ENCODE assay signal across 15 cellular contexts in the genomic region with DNA sequence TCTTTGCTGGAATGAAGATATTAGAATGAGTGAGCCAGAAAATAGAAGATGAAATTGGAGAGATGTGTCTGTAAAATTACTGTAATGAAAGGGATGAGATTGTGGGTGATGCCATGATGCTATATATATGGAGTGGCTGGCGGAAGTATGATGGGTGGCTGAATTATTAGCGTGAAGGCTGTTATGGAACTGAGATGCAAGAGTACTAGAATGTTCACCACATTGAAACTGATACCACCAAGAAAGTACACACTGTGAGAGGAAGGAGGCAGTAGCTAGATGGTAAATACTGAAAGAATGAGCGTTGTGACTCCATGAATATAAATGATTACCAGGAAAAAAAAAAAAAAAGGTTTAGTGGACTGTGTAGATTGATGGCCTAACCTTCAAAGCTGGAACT.
"Had no signal": no experiment of that assay in that cellular context is flagged by ENCODE, and none has a peak within 500 bp of the region (broad histone marks: within the 10 kb centered on the region; RNA-seq: fewer than 3 reads in every experiment).

No MANE protein-coding gene starts in this region.

- H3K9me3 Mint-ChIP-seq: neural crest cell had no signal

- H3K27ac Mint-ChIP-seq: activated CD8-positive, alpha-beta T cell treated with anti-CD3 and anti-CD28 coated beads, Interleukin-2, amount 10 ng/mL, durations not matched to agents 7 days and 5 days; activated naive CD8-positive, alpha-beta T cell treated with anti-CD3 and anti-CD28 coated beads, Interleukin-2, amount 50 U/mL, for 24 hours; activated T-helper 1 cell treated with anti-CD3 and anti-CD28 coated beads, Interleukin-12 subunit alpha, Interleukin-12 subunit beta, Interleukin-2, Interleukin-4 antibody, amounts not matched to agents 30 ng/mL and 10 ng/mL and 1 ng/mL, durations not matched to agents 14 hours and 24 hours and 36 hours; stimulated activated naive CD8-positive, alpha-beta T cell treated with anti-CD3 and anti-CD28 coated beads, Interleukin-15, Interleukin-2, amounts not matched to agents 100 ng/mL and 50 ng/mL, for 24 hours had no signal

- DNase-seq: activated CD4-positive, alpha-beta T cell treated with anti-CD3 and anti-CD28 coated beads for 48 hours; activated CD8-positive, alpha-beta T cell treated with anti-CD3 and anti-CD28 coated beads, Interleukin-2, amount 10 ng/mL, durations not matched to agents 7 days and 5 days; activated naive CD4-positive, alpha-beta T cell; activated naive CD8-positive, alpha-beta T cell treated with anti-CD3 and anti-CD28 coated beads, Interleukin-2, amount 50 U/mL, for 24 hours; hypothalamus; pancreas; stimulated activated CD4-positive, alpha-beta T cell treated with anti-CD3 and anti-CD28 coated beads, Interleukin-4, amount 100 ng/mL, for 1 hour; stimulated activated CD8-positive, alpha-beta memory T cell treated with anti-CD3 and anti-CD28 coated beads, Interleukin-4, amount 100 ng/mL, for 48 hours; upper lobe of left lung; WERI-Rb-1 had no signal

- H3K27ac ChIP-seq: cardiac muscle cell, esophagus muscularis mucosa, pancreas, upper lobe of left lung, WERI-Rb-1 had no signal

- H3K4me1 ChIP-seq: esophagus muscularis mucosa, pancreas, upper lobe of left lung had no signal

- H3K4me3 ChIP-seq: cardiac muscle cell, esophagus muscularis mucosa, pancreas, upper lobe of left lung had no signal

- H3K4me3 Mint-ChIP-seq: activated CD8-positive, alpha-beta T cell treated with anti-CD3 and anti-CD28 coated beads, Interleukin-2, amount 10 ng/mL, durations not matched to agents 7 days and 5 days; activated naive CD8-positive, alpha-beta T cell treated with anti-CD3 and anti-CD28 coated beads, Interleukin-2, amount 50 U/mL, for 24 hours; activated T-helper 1 cell treated with anti-CD3 and anti-CD28 coated beads, Interleukin-12 subunit alpha, Interleukin-12 subunit beta, Interleukin-2, Interleukin-4 antibody, amounts not matched to agents 30 ng/mL and 10 ng/mL and 1 ng/mL, durations not matched to agents 14 hours and 24 hours and 36 hours; neural crest cell; stimulated activated naive CD8-positive, alpha-beta T cell treated with anti-CD3 and anti-CD28 coated beads, Interleukin-15, Interleukin-2, amounts not matched to agents 100 ng/mL and 50 ng/mL, for 24 hours had no signal

- H3K27me3 Mint-ChIP-seq: activated naive CD8-positive, alpha-beta T cell treated with anti-CD3 and anti-CD28 coated beads, Interleukin-2, amount 50 U/mL, for 24 hours; stimulated activated naive CD8-positive, alpha-beta T cell treated with anti-CD3 and anti-CD28 coated beads, Interleukin-15, Interleukin-2, amounts not matched to agents 100 ng/mL and 50 ng/mL, for 24 hours had no signal

- H3K4me1 Mint-ChIP-seq: activated naive CD8-positive, alpha-beta T cell treated with anti-CD3 and anti-CD28 coated beads, Interleukin-2, amount 50 U/mL, for 24 hours had no signal

- H3K27me3 ChIP-seq: cardiac muscle cell, esophagus muscularis mucosa, pancreas, upper lobe of left lung had no signal

- H3K9me3 ChIP-seq: esophagus muscularis mucosa, pancreas, upper lobe of left lung had no signal

- H3K36me3 ChIP-seq: cardiac muscle cell, esophagus muscularis mucosa, pancreas, upper lobe of left lung, WERI-Rb-1 had no signal

- ATAC-seq: activated CD8-positive, alpha-beta T cell treated with anti-CD3 and anti-CD28 coated beads, Interleukin-2, amount 10 ng/mL, durations not matched to agents 7 days and 5 days; activated naive CD8-positive, alpha-beta T cell treated with anti-CD3 and anti-CD28 coated beads, Interleukin-2, amount 50 U/mL, for 24 hours; pancreas had no signal
